Comparison of ENCODE assay signal across 8 cellular contexts in the genomic region with DNA sequence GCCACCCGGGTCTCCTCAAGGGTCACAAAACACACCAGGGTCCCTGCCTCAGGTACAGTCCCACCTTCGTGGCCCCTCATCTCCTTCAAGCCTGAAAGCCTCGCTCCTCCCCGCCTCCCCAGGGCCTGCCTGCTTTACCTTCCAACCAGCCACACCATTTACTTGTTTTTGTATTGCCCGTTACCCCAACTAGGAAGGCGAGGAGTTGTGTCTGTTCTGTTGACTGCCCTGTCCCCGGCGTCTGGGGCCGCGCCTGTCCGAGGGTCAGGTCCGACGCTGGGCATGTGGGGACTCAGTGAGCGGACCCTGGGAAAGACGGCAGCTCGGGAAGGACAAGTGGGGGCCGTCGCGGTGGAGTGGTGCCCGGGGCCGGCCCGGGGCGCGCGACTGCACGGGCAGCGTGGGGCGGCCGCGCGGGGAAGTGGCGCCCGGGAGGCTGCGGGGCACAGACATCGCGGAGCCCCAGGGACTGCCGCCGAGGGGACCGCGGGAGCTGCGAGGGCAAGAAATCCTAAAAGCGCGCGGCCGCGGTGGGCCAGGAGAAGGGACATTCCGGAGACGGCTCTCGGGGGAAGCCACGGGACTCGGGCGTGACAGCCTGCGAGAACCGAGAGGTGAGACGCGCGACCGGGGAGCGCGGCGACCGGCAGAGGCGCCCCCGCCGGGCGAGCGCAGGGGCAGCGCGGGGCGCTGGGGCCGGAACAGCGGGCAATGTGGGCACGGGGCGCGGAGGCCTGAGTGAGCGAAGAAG. TPM values are rescaled to one million over a fixed set of nuclear protein-coding genes. Genes with fewer than 3 reads are reported as not detected.
A peak's percentile ranks its signal among the peaks of the same experiment; 100 is the strongest.
DNase-seq lines count a peak whose midpoint lies in the region; ATAC-seq and TF ChIP-seq lines count a peak whose summit lies in the region.

No MANE protein-coding gene starts in this region.

- DNase-seq in ELR (ENCODE audit: low read depth), result peak; percentile 41
- peak; percentile 54 for DNase-seq in HK-2 (ENCODE audit: unreplicated experiment)
- peak in 3 of 4 experiments; percentile 24 to 39 (median 27) for DNase-seq in activated CD4-positive, CD25-positive, alpha-beta regulatory T cell (lab: John Stamatoyannopoulos, UW)
- peak; percentile 73 for DNase-seq in endodermal cell
- peak in 8 of 10 donors; percentile 19 to 70 (median 46) for DNase-seq in naive thymus-derived CD8-positive, alpha-beta T cell
- peak; percentile 77 for DNase-seq in upper lobe of right lung
- no peak for DNase-seq in foreskin melanocyte

- no peaks in the 10 kb centered on the region for H3K36me3 ChIP-seq in endodermal cell (ENCODE audit: control insufficient read depth, insufficient read depth, low read length)
- no peaks in the 10 kb centered on the region for H3K36me3 ChIP-seq in upper lobe of right lung

- 5 to 8% methylated on average over 26 to 76 of the region's 76 CpGs for WGBS in endodermal cell (ENCODE audit: insufficient coverage in 1 of 2, insufficient read length in 1 of 2), 2 experiments

- ATAC-seq in GM19455 (IDR thresholded peaks at IDR 0.05; ENCODE audit: unreplicated experiment), result peak; percentile 42
- peak; percentile 55 to 56 for ATAC-seq in naive thymus-derived CD8-positive, alpha-beta T cell
- ATAC-seq in upper lobe of right lung, result peak; percentile 27

- H3K9me3 ChIP-seq in endodermal cell (ENCODE audit: control insufficient read depth, low read length) (no peaks in the 10 kb centered on the region), upper lobe of right lung (no peaks in the 10 kb centered on the region)

- H3K36me3 Mint-ChIP-seq in endodermal cell (ENCODE audit: low read depth), result no peaks in the 10 kb centered on the region
- no peaks in the 10 kb centered on the region for H3K36me3 Mint-ChIP-seq in naive thymus-derived CD8-positive, alpha-beta T cell

- no peaks in the 10 kb centered on the region for H3K4me1 ChIP-seq in endodermal cell (ENCODE audit: control insufficient read depth, insufficient read depth, low read length)
- H3K4me1 ChIP-seq in upper lobe of right lung, result peaks cover 4% of the 10 kb centered on the region

- no peak overlapping the region for H3K27ac ChIP-seq in endodermal cell (ENCODE audit: low read depth, low read length)
- peak overlapping the region; percentile 24 for H3K27ac ChIP-seq in upper lobe of right lung

- no peak for TF ChIP-seq CTCF in endodermal cell (conservative IDR thresholded peaks at IDR 0.05)
- TF ChIP-seq CTCF in upper lobe of right lung (IDR thresholded peaks at IDR 0.05), result peak; percentile 16

- H3K4me3 Mint-ChIP-seq in endodermal cell, result peak overlapping the region; percentile 65
- peak overlapping the region; percentile 71 to 91 (median 84) for H3K4me3 Mint-ChIP-seq in naive thymus-derived CD8-positive, alpha-beta T cell

- H3K27me3 ChIP-seq in endodermal cell (ENCODE audit: control insufficient read depth, insufficient read depth, low read length, poor library complexity, severe bottlenecking), result peaks cover 57% of the 10 kb centered on the region
- H3K27me3 ChIP-seq in upper lobe of right lung, result peaks cover 3% of the 10 kb centered on the region

- peak overlapping the region; percentile 73 for H3K4me3 ChIP-seq in endodermal cell (ENCODE audit: low read length)
- peak overlapping the region; percentile 61 for H3K4me3 ChIP-seq in upper lobe of right lung

- POLR2A ChIA-PET in naive thymus-derived CD8-positive, alpha-beta T cell (lab: Charles Lee), result interaction anchor here (0.6 kb wide), 1 partner anchor 666 kb away, joined by 5 read pairs; no protein-coding TSS in a partner anchor

- intact Hi-C loops in upper lobe of right lung (cut with DNase I), result no loop called here

- H3K9ac ChIP-seq in endodermal cell (ENCODE audit: extremely low read depth, low read length, poor library complexity, severe bottlenecking), result no peak overlapping the region

- peaks cover 5% of the 10 kb centered on the region for H3K4me1 Mint-ChIP-seq in endodermal cell
- peaks cover 4 to 12% (median 9%) of the 10 kb centered on the region in 4 donors for H3K4me1 Mint-ChIP-seq in naive thymus-derived CD8-positive, alpha-beta T cell

- no peak overlapping the region for H3K27ac Mint-ChIP-seq in endodermal cell
- peak overlapping the region in 7 of 10 donors; percentile 18 to 80 (median 42) for H3K27ac Mint-ChIP-seq in naive thymus-derived CD8-positive, alpha-beta T cell

- no peaks in the 10 kb centered on the region for H3K9me3 Mint-ChIP-seq in endodermal cell
- no peaks in the 10 kb centered on the region for H3K9me3 Mint-ChIP-seq in naive thymus-derived CD8-positive, alpha-beta T cell

- H3K27me3 Mint-ChIP-seq in endodermal cell (ENCODE audit: insufficient read depth), result peaks cover 52% of the 10 kb centered on the region
- H3K27me3 Mint-ChIP-seq in naive thymus-derived CD8-positive, alpha-beta T cell, result peaks cover 21 to 50% (median 30%) of the 10 kb centered on the region in 5 donors

RNA-seq across cellular contexts. Expression of a gene that starts 0.8 kb away (rescaled TPM):
- total RNA-seq in endodermal cell (1 to 10 TPM; 2.7 to 2.9 TPM), upper lobe of right lung (2.7 TPM)
- 2.5 TPM for polyA plus RNA-seq in endodermal cell (2013, experiment 1 of 2)
- polyA plus RNA-seq in endodermal cell (2013, experiment 2 of 2), result 2.2 TPM
- total RNA-seq in naive thymus-derived CD8-positive, alpha-beta T cell, result under 1 TPM in 1 of 2 experiments, not detected in 1; 0.47 TPM
- polyA plus RNA-seq in naive thymus-derived CD8-positive, alpha-beta T cell, result under 1 TPM in 1 of 3 donors, not detected in 2; 0.05 TPM
